Comparison of ENCODE assay signal across 8 cellular contexts in the genomic region with DNA sequence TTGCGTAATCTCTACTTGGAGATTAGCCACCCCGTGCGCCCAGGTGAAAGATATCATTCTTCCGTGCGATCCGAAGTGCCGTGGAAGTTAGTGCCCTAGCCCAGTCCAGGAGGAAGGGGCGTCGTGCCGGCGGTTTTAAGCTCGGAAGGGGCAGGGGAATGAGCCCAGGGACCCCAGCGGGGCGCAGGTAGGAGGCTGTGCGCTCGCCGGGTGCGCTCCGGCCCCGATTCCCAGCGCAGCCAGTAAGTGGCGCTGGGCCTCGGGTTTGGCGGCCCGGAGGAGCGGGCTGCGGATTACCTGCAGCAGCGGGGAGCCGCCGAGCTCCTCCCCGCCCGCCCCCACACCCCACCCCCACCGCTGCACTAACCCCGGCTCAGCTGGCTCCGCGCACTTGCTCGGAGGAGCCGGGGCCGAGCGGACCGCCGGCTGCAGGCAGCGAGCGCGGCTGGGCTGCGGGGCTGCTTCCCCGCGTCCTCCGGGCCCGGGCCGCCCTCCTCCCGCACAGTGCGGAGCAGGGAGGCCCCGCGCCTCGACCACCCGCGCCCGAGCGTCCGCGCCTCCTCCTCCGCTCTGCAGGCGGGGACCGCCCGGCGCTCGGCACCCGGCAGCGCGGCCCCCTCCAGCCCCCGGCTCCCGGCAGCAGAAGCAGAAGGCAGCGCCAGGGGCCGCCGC. TPM values are rescaled to one million over a fixed set of nuclear protein-coding genes. Genes with fewer than 3 reads are reported as not detected.
A peak's percentile ranks its signal among the peaks of the same experiment; 100 is the strongest.
DNase-seq lines count a peak whose midpoint lies in the region; ATAC-seq, FAIRE-seq and TF ChIP-seq lines count a peak whose summit lies in the region.

A gene (plus strand): TSS at position 390 of the 672 bp plus-strand sequence. CDS start 338 bp downstream, outside the sequence.

- TF ChIP-seq CTCF in GM12873 (IDR thresholded peaks at IDR 0.05; ENCODE audit: insufficient read depth, low read depth, low read length, missing control alignments) (peak; percentile 28), pancreas (IDR thresholded peaks at IDR 0.05) (peak in 2 of 4 donors; percentile 20 to 36)

- H3K27me3 ChIP-seq in pancreas, result peaks cover 0 to 49% (median 16%) of the 10 kb centered on the region in 4 donors

- no peaks in the 10 kb centered on the region for H3K9me3 ChIP-seq in SK-N-MC (ENCODE audit: low read depth, low read length)
- no peaks in the 10 kb centered on the region for H3K9me3 ChIP-seq in pancreas

- intact Hi-C loops in head of caudate nucleus (cut with DNase I), result no loop called here
- intact Hi-C loops in pancreas (cut with DNase I), result no loop called here

- DNase-seq in SK-N-MC (ENCODE audit: low read depth, low spot score), result no peak
- DNase-seq in head of caudate nucleus, result peak in 40 of 42 donors; percentile 9 to 82 (median 56)
- DNase-seq in pancreas, result peak in 5 of 6 donors; percentile 13 to 78 (median 31)
- DNase-seq in NCI-H226, result no peak
- DNase-seq in NCI-H1417 (lab: John Stamatoyannopoulos, UW), result no peak
- no peak for DNase-seq in SHP77 treated with DMSO at 0.1 percent for 48 hours (lab: John Stamatoyannopoulos, UW)

- ATAC-seq in pancreas (peak; percentile 80 to 93 (median 90)), GM18520 (IDR thresholded peaks at IDR 0.05; ENCODE audit: unreplicated experiment) (no peak)

- H3K36me3 ChIP-seq in SK-N-MC (ENCODE audit: insufficient read depth, low read length) (no peaks in the 10 kb centered on the region), pancreas (no peaks in the 10 kb centered on the region)

- WGBS in pancreas, 2 donors, result 1 to 2% methylated on average over 56 to 76 of the region's 76 CpGs

- peaks cover 0 to 7% (median 5%) of the 10 kb centered on the region in 3 donors for H3K4me1 ChIP-seq in pancreas

- H3K9ac ChIP-seq in SK-N-MC (ENCODE audit: insufficient read length), result peak within 1 kb of the TSS; percentile 4

- no peak for FAIRE-seq in pancreas (lab: Jason Lieb, UNC)

- H3K27ac ChIP-seq in SK-N-MC, result no peak within 1 kb of the TSS
- no peak within 1 kb of the TSS for H3K27ac ChIP-seq in pancreas

- peak within 1 kb of the TSS; percentile 91 for H3K4me3 ChIP-seq in SK-N-MC
- H3K4me3 ChIP-seq in pancreas, result peak within 1 kb of the TSS; percentile 6 to 47 (median 25)

RNA-seq across cellular contexts. Expression of the gene that starts here (rescaled TPM):
- 1 to 10 TPM; 2.5 to 6.9 (median 4.8) TPM for total RNA-seq in pancreas
- polyA plus RNA-seq in pancreas, result 1 to 10 TPM; 1.6 to 1.7 TPM

Comparison
In these comparisons a context has a peak if more than half of its experiments do, and no peak if none do; other contexts are left out.
1. DNase-seq: peak in head of caudate nucleus (40 of 42) and pancreas (5 of 6); none in SK-N-MC (single experiment), NCI-H226 (single experiment), NCI-H1417 (0 of 3) and SHP77 treated with DMSO at 0.1 percent for 48 hours (single experiment).